ENCODE assay signal across 13 cellular contexts in the genomic region with DNA sequence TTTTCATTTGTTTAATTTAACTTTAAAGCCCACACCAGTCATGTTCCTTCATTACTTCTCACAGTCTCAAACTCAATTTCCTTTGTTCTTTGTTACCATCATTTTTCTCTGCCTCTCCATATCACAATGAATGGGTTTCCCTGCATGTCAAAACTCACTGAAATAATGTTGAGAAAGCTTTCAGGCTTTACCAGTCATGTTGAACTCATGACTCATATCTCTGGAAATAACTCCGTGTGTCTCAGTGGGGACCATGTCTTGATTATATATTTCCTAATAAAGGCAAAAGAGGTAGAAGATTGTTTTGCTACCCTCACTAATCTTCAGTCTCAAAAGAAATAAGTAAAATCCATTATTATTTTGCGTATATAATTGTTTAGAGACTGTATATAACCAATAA.
A peak's percentile ranks its signal among the peaks of the same experiment; 100 is the strongest.
DNase-seq lines count a peak whose midpoint lies in the region; ATAC-seq and TF ChIP-seq lines count a peak whose summit lies in the region.
"Had no signal": no experiment of that assay in that cellular context is flagged by ENCODE, and none has a peak within 500 bp of the region (broad histone marks: within the 10 kb centered on the region; RNA-seq: fewer than 3 reads in every experiment).

No MANE protein-coding gene starts in this region.

- intact Hi-C loops in right cardiac atrium (cut with DNase I) (no loop called here), uterus (cut with DNase I; ENCODE audit: low total_unique reads) (no loop called here), spleen (cut with DNase I; ENCODE audit: low total_unique reads) (no loop called here), adrenal gland (cut with DNase I) (no loop called here)

- DNase-seq in LHCN-M2 (ENCODE audit: low read depth) = peak; percentile 80
- DNase-seq in choroid plexus epithelial cell (ENCODE audit: low read depth) = peak; percentile 87
- DNase-seq in right cardiac atrium = no peak
- DNase-seq in uterus = no peak
- DNase-seq in DMS53 (lab: John Stamatoyannopoulos, UW) = no peak
- no peak for DNase-seq in spleen
- no peak for DNase-seq in adrenal gland
- DNase-seq: activated CD4-positive, alpha-beta T cell treated with anti-CD3 and anti-CD28 coated beads for 4 hours; DMS79 treated with DMSO at 0.1 percent for 48 hours; dorsolateral prefrontal cortex; naive thymus-derived CD4-positive, alpha-beta T cell; NCI-H1105 treated with DMSO at 0.1 percent for 48 hours; stimulated activated naive CD4-positive, alpha-beta T cell treated with Interleukin-2 at 50 U/mL for 16 hours had no signal

- H3K9me3 ChIP-seq in right cardiac atrium (ENCODE audit: control insufficient read depth, low read length) (no peaks in the 10 kb centered on the region), uterus (no peaks in the 10 kb centered on the region), spleen (no peaks in the 10 kb centered on the region), adrenal gland (replicated peaks in 1 of 3) (no peaks in the 10 kb centered on the region)

- peak; percentile 57 to 65 for ATAC-seq in right cardiac atrium
- ATAC-seq: naive thymus-derived CD4-positive, alpha-beta T cell had no signal

- no peaks in the 10 kb centered on the region for H3K36me3 ChIP-seq in uterus
- no peaks in the 10 kb centered on the region for H3K36me3 ChIP-seq in spleen
- H3K36me3 ChIP-seq in adrenal gland (replicated peaks in 1 of 2) = no peaks in the 10 kb centered on the region

- no peak overlapping the region for H3K4me3 ChIP-seq in choroid plexus epithelial cell (ENCODE audit: low read depth, low read length)
- H3K4me3 ChIP-seq in right cardiac atrium (ENCODE audit: low read length) = no peak overlapping the region
- H3K4me3 ChIP-seq in uterus = no peak overlapping the region
- no peak overlapping the region for H3K4me3 ChIP-seq in spleen
- H3K4me3 ChIP-seq in adrenal gland = no peak overlapping the region
- H3K4me3 ChIP-seq: dorsolateral prefrontal cortex had no signal

- no peak overlapping the region for H3K27ac ChIP-seq in right cardiac atrium (ENCODE audit: low read length)
- H3K27ac ChIP-seq in uterus = peak overlapping the region; percentile 27 to 29
- H3K27ac ChIP-seq in spleen = no peak overlapping the region
- no peak overlapping the region for H3K27ac ChIP-seq in adrenal gland
- H3K27ac ChIP-seq: dorsolateral prefrontal cortex had no signal

- no peaks in the 10 kb centered on the region for H3K27me3 ChIP-seq in right cardiac atrium (ENCODE audit: control insufficient read depth, insufficient read depth)
- H3K27me3 ChIP-seq in uterus = no peaks in the 10 kb centered on the region
- no peaks in the 10 kb centered on the region for H3K27me3 ChIP-seq in spleen (replicated peaks in 1 of 7)
- H3K27me3 ChIP-seq in adrenal gland = no peaks in the 10 kb centered on the region
- H3K27me3 ChIP-seq: dorsolateral prefrontal cortex had no signal

- H3K4me1 ChIP-seq in right cardiac atrium (ENCODE audit: control insufficient read depth, insufficient read depth, low read length) (peaks cover 3% of the 10 kb centered on the region), uterus (no peaks in the 10 kb centered on the region), spleen (no peaks in the 10 kb centered on the region), adrenal gland (replicated peaks in 1 of 2) (no peaks in the 10 kb centered on the region)

- TF ChIP-seq POLR2A in uterus (IDR thresholded peaks at IDR 0.05) (no peak), spleen (IDR thresholded peaks at IDR 0.05) (no peak), adrenal gland (IDR thresholded peaks at IDR 0.05) (no peak)

- TF ChIP-seq CTCF in choroid plexus epithelial cell (conservative IDR thresholded peaks at IDR 0.05; ENCODE audit: low read depth, low read length) (no peak), uterus (IDR thresholded peaks at IDR 0.05) (no peak), spleen (IDR thresholded peaks at IDR 0.05 in 8 of 11, conservative IDR thresholded peaks at IDR 0.05 in 3 of 11) (no peak), adrenal gland (IDR thresholded peaks at IDR 0.05) (no peak)

- WGBS in right cardiac atrium = 60% methylated on average over 2 of the region's 2 CpGs
- WGBS in spleen, 5 donors = 74 to 87% (median 84%) methylated on average over 2 of the region's 2 CpGs
- 62 to 69% (median 66%) methylated on average over 2 of the region's 2 CpGs for whole genome bisulfite sequencing in adrenal gland, 4 donors

Comparison
In these comparisons a context has a peak if more than half of its experiments do, and no peak if none do; other contexts are left out.
1. DNase-seq: peak in LHCN-M2 (single experiment) and choroid plexus epithelial cell (single experiment); none in right cardiac atrium (0 of 3), uterus (0 of 2), DMS53 (single experiment), spleen (single experiment) and adrenal gland (0 of 7).
2. H3K27ac ChIP-seq: peak in uterus (2 of 2); none in right cardiac atrium (single experiment), spleen (0 of 8) and adrenal gland (0 of 5).